8 cellular contexts compared by ENCODE assay signal in the genomic region with DNA sequence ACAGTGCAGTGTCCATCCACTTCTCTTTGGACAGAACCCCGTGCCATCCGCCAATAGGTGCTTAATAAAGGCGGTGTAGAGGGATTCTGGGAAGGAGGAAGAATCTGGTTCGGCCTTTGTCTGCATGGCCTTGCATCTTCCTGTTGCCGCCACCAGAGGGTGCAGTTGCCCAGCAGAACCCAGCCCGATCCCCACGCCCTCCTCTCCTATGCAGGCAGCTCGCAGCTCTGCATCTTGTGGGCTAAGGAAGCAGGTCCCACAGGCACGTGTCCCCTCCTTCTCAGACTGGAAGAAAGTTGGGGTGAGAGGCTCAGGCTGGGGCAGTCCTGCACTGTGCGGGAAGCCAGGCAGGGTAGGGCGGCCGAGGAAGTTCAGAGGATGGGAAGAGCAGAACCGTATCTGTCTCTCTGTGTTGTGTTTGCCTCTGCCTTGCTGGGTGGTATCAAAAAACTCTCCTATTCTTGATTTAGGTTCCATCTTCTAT. TPM values are rescaled to one million over a fixed set of nuclear protein-coding genes. Genes with fewer than 3 reads are reported as not detected.
DNase-seq lines count a peak whose midpoint lies in the region; ATAC-seq and TF ChIP-seq lines count a peak whose summit lies in the region.

No MANE protein-coding gene starts in this region.

- H3K4me3 ChIP-seq in cardiac muscle cell (no peak overlapping the region), psoas muscle (no peak overlapping the region), aorta (ENCODE audit: low read length in 2 of 2) (no peak overlapping the region)

- H3K27ac ChIP-seq in cardiac muscle cell = no peak overlapping the region
- no peak overlapping the region for H3K27ac ChIP-seq in psoas muscle
- H3K27ac ChIP-seq in aorta (ENCODE audit: low read depth in 1 of 2, low read length in 2 of 2) = no peak overlapping the region

- peak; percentile 89 for TF ChIP-seq CTCF in cardiac muscle cell (IDR thresholded peaks at IDR 0.05; ENCODE audit: low read depth, low read length)
- TF ChIP-seq CTCF in psoas muscle (IDR thresholded peaks at IDR 0.05) = peak; percentile 97

- H3K36me3 ChIP-seq in cardiac muscle cell = no peaks in the 10 kb centered on the region
- no peaks in the 10 kb centered on the region for H3K36me3 ChIP-seq in psoas muscle (ENCODE audit: insufficient read depth in 1 of 2, low read depth in 1 of 2)
- no peaks in the 10 kb centered on the region for H3K36me3 ChIP-seq in aorta (ENCODE audit: control insufficient read depth in 1 of 2, insufficient read depth in 2 of 2, low read length in 1 of 2)

- H3K4me1 ChIP-seq in cardiac muscle cell (ENCODE audit: low read depth) = no peaks in the 10 kb centered on the region
- H3K4me1 ChIP-seq in psoas muscle = no peaks in the 10 kb centered on the region
- no peaks in the 10 kb centered on the region for H3K4me1 ChIP-seq in aorta (ENCODE audit: control insufficient read depth in 1 of 2, insufficient read depth in 2 of 2, low read length in 2 of 2)

- H3K9me3 ChIP-seq in cardiac muscle cell (ENCODE audit: low read depth) = no peaks in the 10 kb centered on the region
- H3K9me3 ChIP-seq in psoas muscle = no peaks in the 10 kb centered on the region
- no peaks in the 10 kb centered on the region for H3K9me3 ChIP-seq in aorta (ENCODE audit: control insufficient read depth, low read length)

- WGBS in psoas muscle, 3 donors = 10 to 18% (median 14%) methylated on average over 13 of the region's 13 CpGs
- 19 to 22% methylated on average over 13 of the region's 13 CpGs for WGBS in aorta, 2 donors

- DNase-seq in CMK (ENCODE audit: low read depth) (peak; percentile 84), NAMALWA (ENCODE audit: low spot score) (peak; percentile 79), SKM-1 (lab: John Stamatoyannopoulos, UW; ENCODE audit: unreplicated experiment) (peak; percentile 89), cardiac muscle cell (ENCODE audit: low read depth in 1 of 2, low spot score in 1 of 2) (peak; percentile 83 to 88), psoas muscle (peak; percentile 79 to 88), aorta (peak; percentile 84 to 92)
- DNase-seq in activated naive CD4-positive, alpha-beta T cell treated with anti-CD3 and anti-CD28 coated beads, Interleukin-2, amount 50 U/mL, for 16 hours = peak; percentile 68

- H3K27me3 ChIP-seq in cardiac muscle cell (no peaks in the 10 kb centered on the region), psoas muscle (ENCODE audit: insufficient read depth in 3 of 3, low read length in 2 of 3) (no peaks in the 10 kb centered on the region), aorta (ENCODE audit: control insufficient read depth in 1 of 2, insufficient read depth in 2 of 2, low read length in 1 of 2) (no peaks in the 10 kb centered on the region)

- intact Hi-C loops in psoas muscle (cut with DNase I) (loop anchor here (1.0 to 5.0 kb wide), 5 partner anchors 58 to 233 kb away; no protein-coding TSS in a partner anchor), aorta (cut with DNase I) (loop anchor here (1.0 to 5.0 kb wide), 3 partner anchors 145 to 237 kb away; no protein-coding TSS in a partner anchor)

- ATAC-seq in GM21515 (IDR thresholded peaks at IDR 0.05; ENCODE audit: unreplicated experiment) (peak; percentile 75), psoas muscle (peak; percentile 90 to 96 (median 95)), aorta (ENCODE audit: low FRiP score) (peak; percentile 93)

RNA-seq across cellular contexts. Expression of gene NAV1, which starts 20.8 kb away (rescaled TPM):
- 113 and 151 TPM in 2 replicates for total RNA-seq in cardiac muscle cell
- polyA plus RNA-seq in cardiac muscle cell = 99.0 and 127 TPM in 2 replicates
- total RNA-seq in psoas muscle = 10 to 100 TPM in 3 of 4 donors, 1 to 10 TPM in 1; 8.4 to 13.3 (median 11.3) TPM
- polyA plus RNA-seq in psoas muscle = 1 to 10 TPM; 1.8 to 3.1 (median 1.8) TPM
- 100 to 1,000 TPM; 167 to 236 TPM for total RNA-seq in aorta
- polyA plus RNA-seq in aorta = 10 to 100 TPM in 1 of 2 donors, 1 to 10 TPM in 1; 8.3 to 33.8 TPM

RNA-seq across cellular contexts. Expression of gene CSRP1, which starts 52.8 kb away (rescaled TPM):
- total RNA-seq in cardiac muscle cell (135 and 174 TPM in 2 replicates), psoas muscle (10 to 100 TPM; 14.7 to 27.7 (median 24.3) TPM), aorta (1,000 to 10,000 TPM in 1 of 2 donors, 100 to 1,000 TPM in 1; 599 to 1,490 TPM)
- polyA plus RNA-seq in cardiac muscle cell (76.4 and 78.9 TPM in 2 replicates), psoas muscle (10 to 100 TPM; 21.1 to 26.4 (median 23.2) TPM), aorta (100 to 1,000 TPM; 703 to 838 TPM)
